Comparison of ENCODE assay signal across 24 cellular contexts in the genomic region with DNA sequence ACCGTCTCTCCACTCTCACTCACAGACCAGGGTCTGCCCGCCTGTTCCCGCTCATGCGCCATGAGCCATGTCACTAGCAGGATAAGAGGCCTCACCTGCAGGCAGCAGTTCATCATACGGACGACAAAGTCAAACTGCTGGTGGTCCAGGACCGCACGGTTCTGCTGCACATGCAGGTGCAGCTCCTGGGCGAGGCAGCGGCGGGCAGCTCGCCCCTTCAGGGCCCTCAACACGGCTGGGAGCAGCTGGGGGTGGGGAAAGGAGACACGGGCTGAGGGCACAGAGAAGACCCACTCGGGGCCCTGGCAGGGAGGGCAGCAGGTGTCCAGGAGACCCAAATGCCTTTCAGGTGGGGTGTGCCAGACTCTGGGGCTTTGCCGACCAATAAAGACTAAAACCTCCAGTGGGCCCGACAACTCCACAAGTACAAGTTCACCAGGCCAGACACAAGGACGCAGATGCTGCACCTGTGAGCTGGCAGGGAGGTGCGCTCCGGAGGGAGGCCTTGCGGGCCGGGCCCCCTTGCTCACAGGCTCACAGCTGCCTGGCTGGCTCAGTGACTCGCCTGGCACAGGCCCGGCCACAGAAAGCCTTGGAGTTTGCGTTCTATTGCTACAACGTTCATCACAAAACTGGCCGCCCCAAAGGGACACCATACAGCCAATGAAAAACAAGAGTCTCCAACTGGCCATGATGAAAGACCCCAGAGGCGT. TPM values are rescaled to one million over a fixed set of nuclear protein-coding genes. Genes with fewer than 3 reads are reported as not detected.
DNase-seq lines count a peak whose midpoint lies in the region; ATAC-seq, FAIRE-seq and TF ChIP-seq lines count a peak whose summit lies in the region.
"Had no signal": no experiment of that assay in that cellular context is flagged by ENCODE, and none has a peak within 500 bp of the region (broad histone marks: within the 10 kb centered on the region; RNA-seq: fewer than 3 reads in every experiment).

No MANE protein-coding gene starts in this region.

- no peak overlapping the region for H3K4me3 ChIP-seq in CD4-positive, alpha-beta memory T cell (ENCODE audit: low read length in 2 of 2)
- H3K4me3 ChIP-seq: GM23338, SJCRH30 had no signal

- peaks cover 0 to 4% (median 0%) of the 10 kb centered on the region in 8 donors for H3K9me3 Mint-ChIP-seq in CD4-positive, alpha-beta memory T cell
- H3K9me3 Mint-ChIP-seq in activated B cell treated with CpG ODN at 0.5 μM for 24 hours (no peaks in the 10 kb centered on the region), type B pancreatic cell (no peaks in the 10 kb centered on the region)
- H3K9me3 Mint-ChIP-seq in naive thymus-derived CD8-positive, alpha-beta T cell: no peaks in the 10 kb centered on the region
- H3K9me3 Mint-ChIP-seq: GM23338, H9 had no signal

- H3K36me3 ChIP-seq in CD4-positive, alpha-beta memory T cell (ENCODE audit: insufficient read depth, low read length): peaks cover 81% of the 10 kb centered on the region

- peak overlapping the region in 1 of 8 donors; percentile 17 for H3K4me3 Mint-ChIP-seq in CD4-positive, alpha-beta memory T cell
- no peak overlapping the region for H3K4me3 Mint-ChIP-seq in activated B cell treated with CpG ODN at 0.5 μM for 24 hours
- H3K4me3 Mint-ChIP-seq in naive thymus-derived CD8-positive, alpha-beta T cell: no peak overlapping the region
- H3K4me3 Mint-ChIP-seq in type B pancreatic cell: no peak overlapping the region
- H3K4me3 Mint-ChIP-seq: GM23338, H9 had no signal

- ATAC-seq in activated B cell treated with CpG ODN at 0.5 μM for 24 hours (ENCODE audit: low read depth): no peak
- no peak for ATAC-seq in naive thymus-derived CD8-positive, alpha-beta T cell
- ATAC-seq: GM23338, PC-3, Right ventricle myocardium inferior, SK-N-SH treated with all-trans-retinoic acid at 6 μM for 48 hours had no signal

- H3K4me1 Mint-ChIP-seq in CD4-positive, alpha-beta memory T cell: peaks cover 2 to 11% (median 5%) of the 10 kb centered on the region in 4 donors
- H3K4me1 Mint-ChIP-seq in activated B cell treated with CpG ODN at 0.5 μM for 24 hours: peaks cover 10% of the 10 kb centered on the region
- H3K4me1 Mint-ChIP-seq in naive thymus-derived CD8-positive, alpha-beta T cell: peaks cover 14 to 33% (median 21%) of the 10 kb centered on the region in 4 donors
- H3K4me1 Mint-ChIP-seq in type B pancreatic cell (ENCODE audit: unreplicated experiment): no peaks in the 10 kb centered on the region
- H3K4me1 Mint-ChIP-seq: H9 had no signal

- H3K36me3 Mint-ChIP-seq in CD4-positive, alpha-beta memory T cell: peaks cover 22 to 56% of the 10 kb centered on the region in 2 donors
- H3K36me3 Mint-ChIP-seq in activated B cell treated with CpG ODN at 0.5 μM for 24 hours (ENCODE audit: low read depth): peaks cover 78% of the 10 kb centered on the region
- H3K36me3 Mint-ChIP-seq in naive thymus-derived CD8-positive, alpha-beta T cell: peaks cover 0 to 70% (median 10%) of the 10 kb centered on the region in 3 donors
- H3K36me3 Mint-ChIP-seq in type B pancreatic cell: peaks cover 13% of the 10 kb centered on the region

- DNase-seq in CD4-positive, alpha-beta memory T cell: no peak
- DNase-seq in activated B cell treated with CpG ODN at 0.5 μM for 24 hours: no peak
- no peak for DNase-seq in naive thymus-derived CD8-positive, alpha-beta T cell
- no peak for DNase-seq in type B pancreatic cell (ENCODE audit: extremely low spot score, unreplicated experiment)
- DNase-seq in stimulated activated naive CD4-positive, alpha-beta T cell (lab: John Stamatoyannopoulos, UW): no peak
- DNase-seq in D721Med (ENCODE audit: insufficient read length, low spot score): no peak
- no peak for DNase-seq in COLO829 (ENCODE audit: low spot score)
- DNase-seq: C1 segment of cervical spinal cord, H9, KBM-7, MV-4-11, NCI-H1105, NCI-H1436 treated with DMSO at 0.1 percent for 48 hours, NCI-H1930, NCI-H446, NCI-H524 treated with DMSO at 0.1 percent for 48 hours, NCI-H774, PC-3, SJCRH30 had no signal

- peaks cover 5% of the 10 kb centered on the region for H3K4me1 ChIP-seq in CD4-positive, alpha-beta memory T cell (ENCODE audit: insufficient read depth, low read length)

- H3K27me3 ChIP-seq in CD4-positive, alpha-beta memory T cell (ENCODE audit: insufficient read depth, low read length): no peaks in the 10 kb centered on the region
- H3K27me3 ChIP-seq: SJCRH30 had no signal

- H3K27me3 Mint-ChIP-seq in CD4-positive, alpha-beta memory T cell: no peaks in the 10 kb centered on the region
- H3K27me3 Mint-ChIP-seq in activated B cell treated with CpG ODN at 0.5 μM for 24 hours (no peaks in the 10 kb centered on the region), type B pancreatic cell (no peaks in the 10 kb centered on the region)
- H3K27me3 Mint-ChIP-seq in naive thymus-derived CD8-positive, alpha-beta T cell: no peaks in the 10 kb centered on the region

- POLR2A ChIA-PET in CD4-positive, alpha-beta memory T cell (lab: Charles Lee; ENCODE audit: partially characterized antibody): interaction anchor here (1.2 kb wide), 1 partner anchor 158 kb away, joined by 3 read pairs; no protein-coding TSS in a partner anchor
- POLR2A ChIA-PET in activated B cell treated with CpG ODN at 0.5 μM for 24 hours (lab: Charles Lee): no interaction called here
- POLR2A ChIA-PET in naive thymus-derived CD8-positive, alpha-beta T cell (lab: Charles Lee): interaction anchor here (1.7 to 4.4 kb wide), 2 partner anchors 8 to 10 kb away, joined by 4 to 21 read pairs; no protein-coding TSS in a partner anchor

- no peak for FAIRE-seq in D721Med (lab: Jason Lieb, UNC)
- FAIRE-seq: HTR-8/SVneo had no signal

- CTCF ChIA-PET in CD4-positive, alpha-beta memory T cell (lab: Charles Lee; ENCODE audit: partially characterized antibody): interaction anchor here (0.9 kb wide), 1 partner anchor 35 kb away, joined by 3 read pairs; no protein-coding TSS in a partner anchor
- CTCF ChIA-PET in activated B cell treated with CpG ODN at 0.5 μM for 24 hours (lab: Charles Lee): no interaction called here

- intact Hi-C loops in CD4-positive, alpha-beta memory T cell (cut with micrococcal nuclease): no loop called here
- intact Hi-C loops in activated B cell treated with CpG ODN at 0.5 μM for 24 hours (cut with micrococcal nuclease): no loop called here

- H3K9me3 ChIP-seq in CD4-positive, alpha-beta memory T cell (ENCODE audit: control insufficient read depth in 1 of 2, low read length in 2 of 2): no peaks in the 10 kb centered on the region
- H3K9me3 ChIP-seq: SJCRH30 had no signal

- H3K27ac Mint-ChIP-seq in CD4-positive, alpha-beta memory T cell: peak overlapping the region in 5 of 7 donors; percentile 6 to 75 (median 57)
- peak overlapping the region; percentile 42 for H3K27ac Mint-ChIP-seq in activated B cell treated with CpG ODN at 0.5 μM for 24 hours
- H3K27ac Mint-ChIP-seq in naive thymus-derived CD8-positive, alpha-beta T cell: peak overlapping the region in 6 of 10 donors; percentile 39 to 87 (median 56)
- H3K27ac Mint-ChIP-seq in type B pancreatic cell: peak overlapping the region; percentile 73
- H3K27ac Mint-ChIP-seq: GM23338 had no signal

- TF ChIP-seq CTCF in activated B cell treated with CpG ODN at 0.5 μM for 24 hours (IDR thresholded peaks at IDR 0.05) (no peak), type B pancreatic cell (conservative IDR thresholded peaks at IDR 0.05) (no peak), D721Med (IDR thresholded peaks at IDR 0.05; ENCODE audit: insufficient read depth, missing control alignments) (no peak)

- H3K27ac ChIP-seq in CD4-positive, alpha-beta memory T cell (ENCODE audit: low read depth, low read length): no peak overlapping the region
- H3K27ac ChIP-seq: SJCRH30 had no signal

RNA-seq across cellular contexts. Expression of gene SBF1, which starts 11.5 kb away (rescaled TPM):
- 100 to 1,000 TPM; 217 to 221 TPM for total RNA-seq in CD4-positive, alpha-beta memory T cell
- 10 to 100 TPM; 13.2 to 42.9 TPM for polyA plus RNA-seq in CD4-positive, alpha-beta memory T cell
- total RNA-seq in activated B cell treated with CpG ODN at 0.5 μM for 24 hours (114 and 144 TPM in 2 replicates), type B pancreatic cell (ENCODE audit: low replicate concordance) (119 and 133 TPM in 2 replicates)
- total RNA-seq in naive thymus-derived CD8-positive, alpha-beta T cell: 100 to 1,000 TPM; 221 to 222 TPM
- polyA plus RNA-seq in naive thymus-derived CD8-positive, alpha-beta T cell: 10 to 100 TPM; 17.1 to 37.4 (median 17.6) TPM

RNA-seq across cellular contexts. Expression of gene ADM2, which starts 18.0 kb away (rescaled TPM):
- total RNA-seq in CD4-positive, alpha-beta memory T cell: 1 to 10 TPM; 4.4 to 4.5 TPM
- under 1 TPM; 0.07 to 0.48 TPM for polyA plus RNA-seq in CD4-positive, alpha-beta memory T cell
- total RNA-seq in activated B cell treated with CpG ODN at 0.5 μM for 24 hours (5.1 and 5.2 TPM in 2 replicates), type B pancreatic cell (ENCODE audit: low replicate concordance) (2.6 and 10.2 TPM in 2 replicates)
- 1 to 10 TPM; 7.7 to 8.2 TPM for total RNA-seq in naive thymus-derived CD8-positive, alpha-beta T cell
- under 1 TPM; 0.08 to 0.52 (median 0.21) TPM for polyA plus RNA-seq in naive thymus-derived CD8-positive, alpha-beta T cell
- total RNA-seq: LHCN-M2, Right ventricle myocardium inferior, SJCRH30 had no signal

RNA-seq across cellular contexts. Expression of gene MIOX, which starts 23.3 kb away (rescaled TPM):
- not detected for total RNA-seq in CD4-positive, alpha-beta memory T cell
- polyA plus RNA-seq in CD4-positive, alpha-beta memory T cell: not detected
- total RNA-seq in activated B cell treated with CpG ODN at 0.5 μM for 24 hours (0.15 and 0.22 TPM in 2 replicates), type B pancreatic cell (ENCODE audit: low replicate concordance) (1.2 TPM in 1 of 2 replicates, not detected in the other)
- under 1 TPM in 1 of 2 experiments, not detected in 1; 0.52 TPM for total RNA-seq in naive thymus-derived CD8-positive, alpha-beta T cell
- polyA plus RNA-seq in naive thymus-derived CD8-positive, alpha-beta T cell: under 1 TPM in 1 of 3 donors, not detected in 2; 0.39 TPM
- total RNA-seq: GM23338, LHCN-M2, PC-3, Right ventricle myocardium inferior, SJCRH30 had no signal
- polyA plus RNA-seq: GM23338 had no signal

RNA-seq across cellular contexts. Expression of gene LMF2, which starts 44.2 kb away (rescaled TPM):
- 100 to 1,000 TPM; 152 to 155 TPM for total RNA-seq in CD4-positive, alpha-beta memory T cell
- 10 to 100 TPM; 21.7 to 33.8 TPM for polyA plus RNA-seq in CD4-positive, alpha-beta memory T cell
- 76.6 and 81.0 TPM in 2 replicates for total RNA-seq in activated B cell treated with CpG ODN at 0.5 μM for 24 hours
- 100 to 1,000 TPM; 120 to 128 TPM for total RNA-seq in naive thymus-derived CD8-positive, alpha-beta T cell
- 10 to 100 TPM; 15.1 to 19.6 (median 17.6) TPM for polyA plus RNA-seq in naive thymus-derived CD8-positive, alpha-beta T cell
- total RNA-seq in type B pancreatic cell (ENCODE audit: low replicate concordance): 65.5 and 74.0 TPM in 2 replicates

RNA-seq across cellular contexts. Expression of gene NCAPH2, which starts 44.7 kb away (rescaled TPM):
- 10 to 100 TPM; 81.1 to 81.8 TPM for total RNA-seq in CD4-positive, alpha-beta memory T cell
- polyA plus RNA-seq in CD4-positive, alpha-beta memory T cell: 10 to 100 TPM; 36.4 to 36.9 TPM
- total RNA-seq in activated B cell treated with CpG ODN at 0.5 μM for 24 hours (63.9 and 68.2 TPM in 2 replicates), type B pancreatic cell (ENCODE audit: low replicate concordance) (60.0 and 75.2 TPM in 2 replicates)
- 10 to 100 TPM; 77.9 to 81.9 TPM for total RNA-seq in naive thymus-derived CD8-positive, alpha-beta T cell
- polyA plus RNA-seq in naive thymus-derived CD8-positive, alpha-beta T cell: 10 to 100 TPM; 34.8 to 41.5 (median 40.1) TPM
